In genomic region chr6:52405243-52405642, GRCh38 we compare ENCODE assay signal across 21 cellular contexts. TPM values are rescaled to one million over a fixed set of nuclear protein-coding genes. Genes with fewer than 3 reads are reported as not detected.
DNase-seq lines count a peak whose midpoint lies in the region; ATAC-seq and TF ChIP-seq lines count a peak whose summit lies in the region.
"Had no signal": no experiment of that assay in that cellular context is flagged by ENCODE, and none has a peak within 500 bp of the region (broad histone marks: within the 10 kb centered on the region; RNA-seq: fewer than 3 reads in every experiment).

No MANE protein-coding gene starts in this region.

- peak; percentile 54 for DNase-seq in activated CD4-positive, alpha-beta T cell treated with anti-CD3 and anti-CD28 coated beads, Interleukin-2, amount 10 ng/mL, durations not matched to agents 24 days and 14 days
- DNase-seq in activated CD4-positive, alpha-beta T cell treated with anti-CD3 and anti-CD28 coated beads, Interleukin-2, amount 50 U/mL, for 4 hours: no peak
- no peak for DNase-seq in CD4-positive, alpha-beta T cell
- DNase-seq in T-helper 17 cell (no peak), kidney tubule cell (ENCODE audit: low spot score) (no peak)
- no peak for DNase-seq in naive thymus-derived CD8-positive, alpha-beta T cell
- DNase-seq: AML-193; CD8-positive, alpha-beta memory T cell; COR-L47; DMS 273 treated with DMSO at 0.1 percent for 48 hours; DMS53; DND-41; EL; GOT3; H7; HFFc6 had no signal

- no peaks in the 10 kb centered on the region for H3K27me3 Mint-ChIP-seq in activated CD4-positive, alpha-beta T cell treated with anti-CD3 and anti-CD28 coated beads, Interleukin-2, amount 10 ng/mL, durations not matched to agents 24 days and 14 days
- no peaks in the 10 kb centered on the region for H3K27me3 Mint-ChIP-seq in CD4-positive, alpha-beta T cell
- H3K27me3 Mint-ChIP-seq in T-helper 17 cell: no peaks in the 10 kb centered on the region
- H3K27me3 Mint-ChIP-seq in naive thymus-derived CD8-positive, alpha-beta T cell: no peaks in the 10 kb centered on the region
- H3K27me3 Mint-ChIP-seq: CD8-positive, alpha-beta memory T cell had no signal

- no peaks in the 10 kb centered on the region for H3K9me3 ChIP-seq in CD4-positive, alpha-beta T cell (ENCODE audit: control insufficient read depth, low read length)
- H3K9me3 ChIP-seq in T-helper 17 cell (ENCODE audit: control insufficient read depth, low read length, poor library complexity, severe bottlenecking): no peaks in the 10 kb centered on the region
- H3K9me3 ChIP-seq: A549 had no signal

- H3K4me1 Mint-ChIP-seq in activated CD4-positive, alpha-beta T cell treated with anti-CD3 and anti-CD28 coated beads, Interleukin-2, amount 10 ng/mL, durations not matched to agents 24 days and 14 days: peaks cover 4% of the 10 kb centered on the region
- peaks cover 45% of the 10 kb centered on the region for H3K4me1 Mint-ChIP-seq in CD4-positive, alpha-beta T cell (ENCODE audit: low read depth)
- H3K4me1 Mint-ChIP-seq in T-helper 17 cell: peaks cover 12% of the 10 kb centered on the region
- peaks cover 30 to 62% (median 39%) of the 10 kb centered on the region in 4 donors for H3K4me1 Mint-ChIP-seq in naive thymus-derived CD8-positive, alpha-beta T cell

- no peak for TF ChIP-seq CTCF in CD4-positive, alpha-beta T cell (IDR thresholded peaks at IDR 0.05)

- H3K27me3 ChIP-seq in CD4-positive, alpha-beta T cell (ENCODE audit: control insufficient read depth, insufficient read depth, low read length): no peaks in the 10 kb centered on the region

- intact Hi-C loops in activated CD4-positive, alpha-beta T cell treated with anti-CD3 and anti-CD28 coated beads, Interleukin-2, amount 10 ng/mL, durations not matched to agents 24 days and 14 days (cut with micrococcal nuclease): no loop called here
- intact Hi-C loops in CD4-positive, alpha-beta T cell (cut with DNase I, micrococcal nuclease): loop anchor here in 1 of 2 experiments (10.0 kb wide), 1 partner anchor 240 kb away; no protein-coding TSS in a partner anchor

- POLR2A ChIA-PET in CD4-positive, alpha-beta T cell (lab: Charles Lee): interaction anchor here (9.4 kb wide), 1 partner anchor 17 kb away, joined by 138 read pairs; no protein-coding TSS in a partner anchor
- POLR2A ChIA-PET in naive thymus-derived CD8-positive, alpha-beta T cell (lab: Charles Lee): interaction anchor here (2.0 to 2.2 kb wide), 2 partner anchors 15 to 43 kb away, joined by 6 to 11 read pairs; partner anchors contain the start of gene PAQR8

- no peak overlapping the region for H3K27ac ChIP-seq in CD4-positive, alpha-beta T cell (ENCODE audit: low read depth, low read length)
- H3K27ac ChIP-seq: A549, C4-2B had no signal

- H3K36me3 Mint-ChIP-seq in activated CD4-positive, alpha-beta T cell treated with anti-CD3 and anti-CD28 coated beads, Interleukin-2, amount 10 ng/mL, durations not matched to agents 24 days and 14 days (ENCODE audit: low read depth): peaks cover 15% of the 10 kb centered on the region
- H3K36me3 Mint-ChIP-seq in CD4-positive, alpha-beta T cell (ENCODE audit: low read depth): peaks cover 35% of the 10 kb centered on the region
- peaks cover 7% of the 10 kb centered on the region for H3K36me3 Mint-ChIP-seq in T-helper 17 cell (ENCODE audit: low read depth)
- peaks cover 10 to 34% (median 19%) of the 10 kb centered on the region in 3 donors for H3K36me3 Mint-ChIP-seq in naive thymus-derived CD8-positive, alpha-beta T cell

- H3K27ac Mint-ChIP-seq in activated CD4-positive, alpha-beta T cell treated with anti-CD3 and anti-CD28 coated beads, Interleukin-2, amount 10 ng/mL, durations not matched to agents 24 days and 14 days: no peak overlapping the region
- H3K27ac Mint-ChIP-seq in CD4-positive, alpha-beta T cell: peak overlapping the region; percentile 74
- H3K27ac Mint-ChIP-seq in T-helper 17 cell: peak overlapping the region; percentile 67
- H3K27ac Mint-ChIP-seq in naive thymus-derived CD8-positive, alpha-beta T cell: peak overlapping the region in 9 of 10 donors; percentile 1 to 93 (median 75)
- H3K27ac Mint-ChIP-seq: HFFc6 had no signal

- H3K4me3 Mint-ChIP-seq in activated CD4-positive, alpha-beta T cell treated with anti-CD3 and anti-CD28 coated beads, Interleukin-2, amount 10 ng/mL, durations not matched to agents 24 days and 14 days: no peak overlapping the region
- H3K4me3 Mint-ChIP-seq in CD4-positive, alpha-beta T cell: no peak overlapping the region
- no peak overlapping the region for H3K4me3 Mint-ChIP-seq in T-helper 17 cell
- H3K4me3 Mint-ChIP-seq in naive thymus-derived CD8-positive, alpha-beta T cell: no peak overlapping the region
- H3K4me3 Mint-ChIP-seq: CD8-positive, alpha-beta memory T cell; HFFc6 had no signal

- ATAC-seq in CD4-positive, alpha-beta T cell (ENCODE audit: poor library complexity): no peak
- no peak for ATAC-seq in T-helper 17 cell
- no peak for ATAC-seq in naive thymus-derived CD8-positive, alpha-beta T cell
- no peak for ATAC-seq in HG03469 (IDR thresholded peaks at IDR 0.05; ENCODE audit: unreplicated experiment)
- ATAC-seq: A549, GM12878, HCT116 had no signal

- CTCF ChIA-PET in CD4-positive, alpha-beta T cell (lab: Charles Lee): interaction anchor here (0.8 to 4.8 kb wide), 3 partner anchors 12 to 43 kb away, joined by 3 to 24 read pairs (median 3); partner anchors contain the start of gene PAQR8

- H3K9me3 Mint-ChIP-seq in activated CD4-positive, alpha-beta T cell treated with anti-CD3 and anti-CD28 coated beads, Interleukin-2, amount 10 ng/mL, durations not matched to agents 24 days and 14 days: no peaks in the 10 kb centered on the region
- no peaks in the 10 kb centered on the region for H3K9me3 Mint-ChIP-seq in CD4-positive, alpha-beta T cell
- H3K9me3 Mint-ChIP-seq in naive thymus-derived CD8-positive, alpha-beta T cell: no peaks in the 10 kb centered on the region
- H3K9me3 Mint-ChIP-seq: CD8-positive, alpha-beta memory T cell; HFFc6 had no signal

RNA-seq across cellular contexts. Expression of gene EFHC1, which starts 14.9 kb away (rescaled TPM):
- 1.5 and 1.7 TPM in 2 replicates for total RNA-seq in activated CD4-positive, alpha-beta T cell treated with anti-CD3 and anti-CD28 coated beads, Interleukin-2, amount 10 ng/mL, durations not matched to agents 24 days and 14 days
- 1 to 10 TPM; 3.4 to 4.8 TPM for total RNA-seq in CD4-positive, alpha-beta T cell
- 1 to 10 TPM; 5.3 to 7.5 TPM for total RNA-seq in T-helper 17 cell
- 10 to 100 TPM; 13.0 to 15.5 TPM for total RNA-seq in naive thymus-derived CD8-positive, alpha-beta T cell
- 1 to 10 TPM; 2.5 to 5.1 (median 2.9) TPM for polyA plus RNA-seq in naive thymus-derived CD8-positive, alpha-beta T cell

RNA-seq across cellular contexts. Expression of gene PAQR8, which starts 43.3 kb away (rescaled TPM):
- 4.5 and 4.8 TPM in 2 replicates for total RNA-seq in activated CD4-positive, alpha-beta T cell treated with anti-CD3 and anti-CD28 coated beads, Interleukin-2, amount 10 ng/mL, durations not matched to agents 24 days and 14 days
- total RNA-seq in CD4-positive, alpha-beta T cell: 1 to 10 TPM; 1.8 to 1.9 TPM
- total RNA-seq in T-helper 17 cell: 1 to 10 TPM; 3.6 to 7.7 TPM
- 10 to 100 TPM; 28.9 to 31.7 TPM for total RNA-seq in naive thymus-derived CD8-positive, alpha-beta T cell
- polyA plus RNA-seq in naive thymus-derived CD8-positive, alpha-beta T cell: 10 to 100 TPM; 14.3 to 35.0 (median 30.6) TPM
